Comparison of ENCODE assay signal across 8 cellular contexts in genomic region chr15:96600350-96600749, GRCh38.
"Had no signal": no experiment of that assay in that cellular context is flagged by ENCODE, and none has a peak within 500 bp of the region (broad histone marks: within the 10 kb centered on the region; RNA-seq: fewer than 3 reads in every experiment).

No MANE protein-coding gene starts in this region.

- DNase-seq: GDM1, GF-D8 had no signal

- ATAC-seq: GM12878 had no signal

- H3K4me3 ChIP-seq: GM12878 had no signal

- FAIRE-seq: G401.6, GM12878, GM12891, GM12892, GM18507, GM19239 had no signal
